2 cellular contexts compared by ENCODE assay signal in the genomic region with DNA sequence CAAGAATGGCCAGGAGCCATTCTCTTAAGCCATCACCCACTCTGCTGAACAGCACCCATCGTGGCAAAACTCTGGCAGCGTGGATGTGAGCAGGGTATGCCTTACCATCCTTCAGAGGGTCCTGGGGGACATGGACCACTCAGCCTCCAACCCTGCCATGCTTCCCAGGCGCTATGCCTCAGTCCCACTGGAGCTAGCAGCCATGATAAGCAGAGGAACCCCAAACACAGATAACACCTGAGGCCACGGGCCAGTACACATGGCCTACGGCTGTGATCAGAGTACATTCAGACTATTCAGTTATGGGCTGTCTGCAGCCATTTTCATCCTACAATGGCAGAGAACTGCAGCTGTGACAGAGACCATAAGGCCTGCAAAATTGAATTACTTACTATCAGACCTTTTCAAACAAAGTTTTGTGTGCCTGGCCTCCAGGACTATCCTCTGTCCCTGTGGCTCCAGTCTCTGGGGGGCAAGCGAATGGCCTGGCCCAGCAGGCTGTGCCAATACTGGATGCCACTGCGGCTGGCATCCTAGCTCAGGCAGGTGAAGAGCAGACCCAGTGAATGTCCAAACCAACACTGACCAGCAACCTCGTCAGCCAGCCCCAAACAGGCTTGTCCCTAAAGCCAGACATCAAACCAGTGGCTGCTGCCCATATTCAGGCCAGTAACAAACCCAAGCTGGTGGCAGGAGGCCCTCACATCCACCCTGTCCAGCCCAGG.
TF ChIP-seq lines count a peak whose summit lies in the region.

No MANE protein-coding gene starts in this region.

TF ChIP-seq in SK-N-SH treated with all-trans-retinoic acid at 6 μM for 48 hours, 23 proteins besides CTCF, POLR2A, EP300 and RAD21:
- TF ChIP-seq TCF4 (CRISPR knock-in tag; IDR thresholded peaks at IDR 0.05; ENCODE audit: borderline replicate concordance) = peak; percentile 90
- TF ChIP-seq, protein P1, sequence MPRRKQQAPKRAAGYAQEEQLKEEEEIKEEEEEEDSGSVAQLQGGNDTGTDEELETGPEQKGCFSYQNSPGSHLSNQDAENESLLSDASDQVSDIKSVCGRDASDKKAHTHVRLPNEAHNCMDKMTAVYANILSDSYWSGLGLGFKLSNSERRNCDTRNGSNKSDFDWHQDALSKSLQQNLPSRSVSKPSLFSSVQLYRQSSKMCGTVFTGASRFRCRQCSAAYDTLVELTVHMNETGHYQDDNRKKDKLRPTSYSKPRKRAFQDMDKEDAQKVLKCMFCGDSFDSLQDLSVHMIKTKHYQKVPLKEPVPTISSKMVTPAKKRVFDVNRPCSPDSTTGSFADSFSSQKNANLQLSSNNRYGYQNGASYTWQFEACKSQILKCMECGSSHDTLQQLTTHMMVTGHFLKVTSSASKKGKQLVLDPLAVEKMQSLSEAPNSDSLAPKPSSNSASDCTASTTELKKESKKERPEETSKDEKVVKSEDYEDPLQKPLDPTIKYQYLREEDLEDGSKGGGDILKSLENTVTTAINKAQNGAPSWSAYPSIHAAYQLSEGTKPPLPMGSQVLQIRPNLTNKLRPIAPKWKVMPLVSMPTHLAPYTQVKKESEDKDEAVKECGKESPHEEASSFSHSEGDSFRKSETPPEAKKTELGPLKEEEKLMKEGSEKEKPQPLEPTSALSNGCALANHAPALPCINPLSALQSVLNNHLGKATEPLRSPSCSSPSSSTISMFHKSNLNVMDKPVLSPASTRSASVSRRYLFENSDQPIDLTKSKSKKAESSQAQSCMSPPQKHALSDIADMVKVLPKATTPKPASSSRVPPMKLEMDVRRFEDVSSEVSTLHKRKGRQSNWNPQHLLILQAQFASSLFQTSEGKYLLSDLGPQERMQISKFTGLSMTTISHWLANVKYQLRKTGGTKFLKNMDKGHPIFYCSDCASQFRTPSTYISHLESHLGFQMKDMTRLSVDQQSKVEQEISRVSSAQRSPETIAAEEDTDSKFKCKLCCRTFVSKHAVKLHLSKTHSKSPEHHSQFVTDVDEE (CRISPR knock-in tag; IDR thresholded peaks at IDR 0.05) = peak; percentile 89
- no peak for TF ChIP-seq ISL1 (CRISPR knock-in tag; IDR thresholded peaks at IDR 0.05)
- TF ChIP-seq GLIS3 (CRISPR knock-in tag; IDR thresholded peaks at IDR 0.05) = 0 out of 2 replicates have a peak, but pooled peaks have one; percentile 39
- no peak for TF ChIP-seq PATZ1 (CRISPR knock-in tag; IDR thresholded peaks at IDR 0.05; ENCODE audit: borderline replicate concordance)

TF ChIP-seq in HepG2, 621 proteins besides CTCF, POLR2A, EP300 and RAD21:
- TF ChIP-seq FOXA3 (CRISPR knock-in tag; IDR thresholded peaks at IDR 0.05) (no peak), HES4 (CRISPR knock-in tag; IDR thresholded peaks at IDR 0.05; ENCODE audit: borderline replicate concordance) (no peak), SALL2 (CRISPR knock-in tag; IDR thresholded peaks at IDR 0.05) (no peak), ZNF235 (CRISPR knock-in tag; IDR thresholded peaks at IDR 0.05; ENCODE audit: borderline replicate concordance) (no peak), ZNF883 (CRISPR knock-in tag; IDR thresholded peaks at IDR 0.05; ENCODE audit: not compliant biosample characterization) (no peak), TAF1 (CRISPR knock-in tag; IDR thresholded peaks at IDR 0.05) (no peak), DPF2 (CRISPR knock-in tag; IDR thresholded peaks at IDR 0.05; ENCODE audit: borderline replicate concordance, low read depth) (no peak), DR1 (CRISPR knock-in tag; IDR thresholded peaks at IDR 0.05) (no peak), FOXP1 (IDR thresholded peaks at IDR 0.05) (no peak), FOXP1 (CRISPR knock-in tag; IDR thresholded peaks at IDR 0.05) (no peak), MATR3 (CRISPR knock-in tag; IDR thresholded peaks at IDR 0.05) (no peak), ZNF737 (CRISPR knock-in tag; IDR thresholded peaks at IDR 0.05; ENCODE audit: borderline replicate concordance) (no peak), MAFG (CRISPR knock-in tag; IDR thresholded peaks at IDR 0.05) (no peak), MYNN (CRISPR knock-in tag; IDR thresholded peaks at IDR 0.05; ENCODE audit: low read depth) (no peak), CCAR2 (optimal IDR thresholded peaks at IDR 0.05; ENCODE audit: low read depth, low read length) (no peak)
- TF ChIP-seq, protein P2, sequence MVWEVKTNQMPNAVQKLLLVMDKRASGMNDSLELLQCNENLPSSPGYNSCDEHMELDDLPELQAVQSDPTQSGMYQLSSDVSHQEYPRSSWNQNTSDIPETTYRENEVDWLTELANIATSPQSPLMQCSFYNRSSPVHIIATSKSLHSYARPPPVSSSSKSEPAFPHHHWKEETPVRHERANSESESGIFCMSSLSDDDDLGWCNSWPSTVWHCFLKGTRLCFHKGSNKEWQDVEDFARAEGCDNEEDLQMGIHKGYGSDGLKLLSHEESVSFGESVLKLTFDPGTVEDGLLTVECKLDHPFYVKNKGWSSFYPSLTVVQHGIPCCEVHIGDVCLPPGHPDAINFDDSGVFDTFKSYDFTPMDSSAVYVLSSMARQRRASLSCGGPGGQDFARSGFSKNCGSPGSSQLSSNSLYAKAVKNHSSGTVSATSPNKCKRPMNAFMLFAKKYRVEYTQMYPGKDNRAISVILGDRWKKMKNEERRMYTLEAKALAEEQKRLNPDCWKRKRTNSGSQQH (CRISPR knock-in tag; IDR thresholded peaks at IDR 0.05; ENCODE audit: low read depth) = no peak
- TF ChIP-seq, protein P3, sequence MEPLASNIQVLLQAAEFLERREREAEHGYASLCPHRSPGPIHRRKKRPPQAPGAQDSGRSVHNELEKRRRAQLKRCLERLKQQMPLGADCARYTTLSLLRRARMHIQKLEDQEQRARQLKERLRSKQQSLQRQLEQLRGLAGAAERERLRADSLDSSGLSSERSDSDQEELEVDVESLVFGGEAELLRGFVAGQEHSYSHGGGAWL (CRISPR knock-in tag; IDR thresholded peaks at IDR 0.05) = no peak
- TF ChIP-seq, protein P4, sequence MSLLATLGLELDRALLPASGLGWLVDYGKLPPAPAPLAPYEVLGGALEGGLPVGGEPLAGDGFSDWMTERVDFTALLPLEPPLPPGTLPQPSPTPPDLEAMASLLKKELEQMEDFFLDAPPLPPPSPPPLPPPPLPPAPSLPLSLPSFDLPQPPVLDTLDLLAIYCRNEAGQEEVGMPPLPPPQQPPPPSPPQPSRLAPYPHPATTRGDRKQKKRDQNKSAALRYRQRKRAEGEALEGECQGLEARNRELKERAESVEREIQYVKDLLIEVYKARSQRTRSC (CRISPR knock-in tag; IDR thresholded peaks at IDR 0.05; ENCODE audit: low read depth) = no peak
- TF ChIP-seq, protein P5, sequence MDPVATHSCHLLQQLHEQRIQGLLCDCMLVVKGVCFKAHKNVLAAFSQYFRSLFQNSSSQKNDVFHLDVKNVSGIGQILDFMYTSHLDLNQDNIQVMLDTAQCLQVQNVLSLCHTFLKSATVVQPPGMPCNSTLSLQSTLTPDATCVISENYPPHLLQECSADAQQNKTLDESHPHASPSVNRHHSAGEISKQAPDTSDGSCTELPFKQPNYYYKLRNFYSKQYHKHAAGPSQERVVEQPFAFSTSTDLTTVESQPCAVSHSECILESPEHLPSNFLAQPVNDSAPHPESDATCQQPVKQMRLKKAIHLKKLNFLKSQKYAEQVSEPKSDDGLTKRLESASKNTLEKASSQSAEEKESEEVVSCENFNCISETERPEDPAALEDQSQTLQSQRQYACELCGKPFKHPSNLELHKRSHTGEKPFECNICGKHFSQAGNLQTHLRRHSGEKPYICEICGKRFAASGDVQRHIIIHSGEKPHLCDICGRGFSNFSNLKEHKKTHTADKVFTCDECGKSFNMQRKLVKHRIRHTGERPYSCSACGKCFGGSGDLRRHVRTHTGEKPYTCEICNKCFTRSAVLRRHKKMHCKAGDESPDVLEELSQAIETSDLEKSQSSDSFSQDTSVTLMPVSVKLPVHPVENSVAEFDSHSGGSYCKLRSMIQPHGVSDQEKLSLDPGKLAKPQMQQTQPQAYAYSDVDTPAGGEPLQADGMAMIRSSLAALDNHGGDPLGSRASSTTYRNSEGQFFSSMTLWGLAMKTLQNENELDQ (CRISPR knock-in tag; IDR thresholded peaks at IDR 0.05; ENCODE audit: borderline replicate concordance) = no peak
